8 cellular contexts compared by ENCODE assay signal in the genomic region with DNA sequence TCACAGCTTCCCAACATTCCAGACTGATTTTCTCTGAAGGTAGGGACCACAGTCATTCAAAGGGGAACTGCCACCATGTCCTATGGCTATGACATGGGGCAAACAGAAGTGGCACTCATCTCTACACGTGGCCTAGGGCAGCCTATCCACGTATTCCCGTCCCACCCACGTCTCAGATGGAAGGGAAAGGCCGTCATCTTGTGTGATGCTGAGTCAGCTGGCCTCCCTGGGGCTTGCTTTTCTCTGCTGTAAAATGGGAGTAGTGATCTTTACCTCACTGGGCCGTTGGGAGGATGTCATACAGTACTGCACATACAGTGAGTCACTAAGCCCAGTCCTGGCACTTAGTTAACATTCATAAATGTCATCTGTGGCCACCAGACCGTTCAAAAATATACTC.
A peak's percentile ranks its signal among the peaks of the same experiment; 100 is the strongest.
DNase-seq lines count a peak whose midpoint lies in the region; ATAC-seq and TF ChIP-seq lines count a peak whose summit lies in the region.

No MANE protein-coding gene starts in this region.

- H3K4me3 Mint-ChIP-seq in CD4-positive, alpha-beta T cell, result peak overlapping the region; percentile 72
- peak overlapping the region; percentile 87 for H3K4me3 Mint-ChIP-seq in T-helper 17 cell

- no peaks in the 10 kb centered on the region for H3K9me3 ChIP-seq in CD4-positive, alpha-beta T cell (ENCODE audit: control insufficient read depth, low read length)
- no peaks in the 10 kb centered on the region for H3K9me3 ChIP-seq in T-helper 17 cell (ENCODE audit: control insufficient read depth, low read length, poor library complexity, severe bottlenecking)
- no peaks in the 10 kb centered on the region for H3K9me3 ChIP-seq in spleen

- TF ChIP-seq POLR2A in spleen (IDR thresholded peaks at IDR 0.05), result no peak

- H3K4me3 ChIP-seq in astrocyte of the spinal cord (ENCODE audit: low read depth, low read length) (no peak overlapping the region), spleen (peak overlapping the region in 1 of 8 donors; percentile 14)

- peak; percentile 37 for ATAC-seq in CD4-positive, alpha-beta T cell (ENCODE audit: poor library complexity)
- ATAC-seq in T-helper 17 cell (peak; percentile 41), HG03565 (IDR thresholded peaks at IDR 0.05; ENCODE audit: unreplicated experiment) (no peak)

- H3K27ac ChIP-seq in CD4-positive, alpha-beta T cell (ENCODE audit: low read depth, low read length), result peak overlapping the region; percentile 89
- H3K27ac ChIP-seq in spleen, result peak overlapping the region; percentile 67 to 95 (median 84)

- WGBS in spleen, 5 donors, result 57 to 70% (median 60%) methylated on average over 7 of the region's 7 CpGs

- H3K36me3 ChIP-seq in spleen, result peaks cover 0 to 5% (median 0%) of the 10 kb centered on the region in 6 donors

- no peaks in the 10 kb centered on the region for H3K9me3 Mint-ChIP-seq in CD4-positive, alpha-beta T cell

- peak in 8 of 10 experiments; percentile 25 to 59 (median 42) for DNase-seq in CD4-positive, alpha-beta T cell
- DNase-seq in T-helper 17 cell, result peak; percentile 28 to 56 (median 36)
- peak; percentile 35 for DNase-seq in astrocyte of the spinal cord (ENCODE audit: low read depth, low spot score)
- DNase-seq in spleen, result no peak
- no peak for DNase-seq in epidermal melanocyte (ENCODE audit: insufficient read length, low spot score)
- DNase-seq in NCI-H82 (lab: John Stamatoyannopoulos, UW), result no peak
- no peak for DNase-seq in midbrain (lab: John Stamatoyannopoulos, UW)

- POLR2A ChIA-PET in CD4-positive, alpha-beta T cell (lab: Charles Lee), result interaction anchor here (0.7 to 4.0 kb wide), 8 partner anchors 10 to 76 kb away, joined by 3 to 58 read pairs (median 6); no protein-coding TSS in a partner anchor

- intact Hi-C loops in CD4-positive, alpha-beta T cell (cut with DNase I, micrococcal nuclease), result no loop called here
- intact Hi-C loops in spleen (cut with DNase I; ENCODE audit: low total_unique reads), result no loop called here

- no peaks in the 10 kb centered on the region for H3K27me3 Mint-ChIP-seq in CD4-positive, alpha-beta T cell
- no peaks in the 10 kb centered on the region for H3K27me3 Mint-ChIP-seq in T-helper 17 cell

- TF ChIP-seq CTCF in CD4-positive, alpha-beta T cell (IDR thresholded peaks at IDR 0.05), result no peak
- TF ChIP-seq CTCF in astrocyte of the spinal cord (IDR thresholded peaks at IDR 0.05; ENCODE audit: low read depth, low read length), result no peak
- TF ChIP-seq CTCF in spleen (IDR thresholded peaks at IDR 0.05 in 8 of 11, conservative IDR thresholded peaks at IDR 0.05 in 3 of 11), result no peak

- peaks cover 4% of the 10 kb centered on the region for H3K36me3 Mint-ChIP-seq in CD4-positive, alpha-beta T cell (ENCODE audit: low read depth)
- peaks cover 5% of the 10 kb centered on the region for H3K36me3 Mint-ChIP-seq in T-helper 17 cell (ENCODE audit: low read depth)

- H3K4me1 ChIP-seq in spleen, result peaks cover 46 to 100% (median 70%) of the 10 kb centered on the region in 6 donors

- CTCF ChIA-PET in CD4-positive, alpha-beta T cell (lab: Charles Lee), result interaction anchor here (0.6 to 4.7 kb wide), 11 partner anchors 9 to 76 kb away, joined by 3 to 20 read pairs (median 4); a partner anchor contains a TSS

- H3K4me1 Mint-ChIP-seq in CD4-positive, alpha-beta T cell (ENCODE audit: low read depth), result peaks cover 99% of the 10 kb centered on the region
- H3K4me1 Mint-ChIP-seq in T-helper 17 cell, result peaks cover 75% of the 10 kb centered on the region

- H3K27me3 ChIP-seq in CD4-positive, alpha-beta T cell (ENCODE audit: control insufficient read depth, insufficient read depth, low read length), result no peaks in the 10 kb centered on the region
- no peaks in the 10 kb centered on the region for H3K27me3 ChIP-seq in spleen (replicated peaks in 1 of 7)

- in situ Hi-C loops in astrocyte of the spinal cord (cut with HindIII; ENCODE audit: low sequenced_read_pairs), result no loop called here

- peak overlapping the region; percentile 96 for H3K27ac Mint-ChIP-seq in CD4-positive, alpha-beta T cell
- H3K27ac Mint-ChIP-seq in T-helper 17 cell, result peak overlapping the region; percentile 100

Comparison
In these comparisons a context has a peak if more than half of its experiments do, and no peak if none do; other contexts are left out.
1. DNase-seq: peak in CD4-positive, alpha-beta T cell (8 of 10), T-helper 17 cell (3 of 3) and astrocyte of the spinal cord (single experiment); none in spleen (single experiment), epidermal melanocyte (single experiment), NCI-H82 (single experiment) and midbrain (single experiment).